In genomic region chr5:96294887-96295209, GRCh38 we compare ENCODE assay signal across 23 cellular contexts.
DNase-seq lines count a peak whose midpoint lies in the region; ATAC-seq, FAIRE-seq and TF ChIP-seq lines count a peak whose summit lies in the region.
"Had no signal": no experiment of that assay in that cellular context is flagged by ENCODE, and none has a peak within 500 bp of the region (broad histone marks: within the 10 kb centered on the region; RNA-seq: fewer than 3 reads in every experiment).

No MANE protein-coding gene starts in this region.

- H3K4me3 Mint-ChIP-seq in HFFc6 (peak overlapping the region; percentile 22; the same call in 1 of the 2 replicates), MCF 10A (ENCODE audit: unreplicated experiment) (no peak overlapping the region)
- H3K4me3 Mint-ChIP-seq: activated CD8-positive, alpha-beta T cell treated with anti-CD3 and anti-CD28 coated beads, Interleukin-2, amount 10 ng/mL, durations not matched to agents 7 days and 5 days; CD8-positive, alpha-beta memory T cell; neural progenitor cell; T-helper 1 cell treated with Interleukin-12 subunit alpha and Interleukin-12 subunit beta and Interleukin-4 antibody, amounts not matched to agents 30 μg/mL and 1 μg/mL, for 36 hours had no signal

- TF ChIP-seq RAD21 in HepG2 (CRISPR knock-in tag; IDR thresholded peaks at IDR 0.05) = no peak

- TF ChIP-seq CTCF in HFFc6 (IDR thresholded peaks at IDR 0.05) = no peak
- no peak for TF ChIP-seq CTCF in ascending aorta (IDR thresholded peaks at IDR 0.05)
- TF ChIP-seq CTCF in HepG2 (CRISPR knock-in tag; IDR thresholded peaks at IDR 0.05) = no peak
- TF ChIP-seq CTCF in MCF 10A (IDR thresholded peaks at IDR 0.05; ENCODE audit: unreplicated experiment) = no peak

- CTCF ChIA-PET in HepG2 (lab: Yijun Ruan, JAX; ENCODE audit: low intra/inter-chr PET ratio, low total read pairs) = no interaction called here
- CTCF ChIA-PET in MCF 10A (lab: Yijun Ruan, JAX) = interaction anchor here (0.7 to 0.9 kb wide), 2 partner anchors 10 to 41 kb away, joined by 3 to 5 read pairs; no protein-coding TSS in a partner anchor

- no peak overlapping the region for H3K4me2 ChIP-seq in HepG2 (ENCODE audit: low read depth, low read length)
- H3K4me2 ChIP-seq: neural progenitor cell had no signal

- 0 out of 2 replicates have a peak, but pooled peaks cover under 1% of the 10 kb centered on the region for H3K9me3 Mint-ChIP-seq in HFFc6
- H3K9me3 Mint-ChIP-seq in MCF 10A (ENCODE audit: unreplicated experiment) = peaks cover 5% of the 10 kb centered on the region

- H3K4me3 ChIP-seq in ascending aorta (no peak overlapping the region), HepG2 (replicated peaks in 1 of 3; ENCODE audit: insufficient read depth in 1 of 3, low read depth in 2 of 3, low read length in 3 of 3) (no peak overlapping the region), skeletal muscle tissue (ENCODE audit: low read length in 3 of 3) (no peak overlapping the region)
- H3K4me3 ChIP-seq: neural progenitor cell, SK-N-MC, transverse colon had no signal

- H4K20me1 ChIP-seq in HepG2 (ENCODE audit: insufficient read depth, low read length) = no peaks in the 10 kb centered on the region

- H3K27me3 ChIP-seq in ascending aorta (no peaks in the 10 kb centered on the region), HepG2 (ENCODE audit: control insufficient read depth in 1 of 2, insufficient read depth in 2 of 2, low read length in 2 of 2) (no peaks in the 10 kb centered on the region), skeletal muscle tissue (ENCODE audit: control insufficient read depth in 3 of 3, insufficient read depth in 3 of 3, low read length in 3 of 3) (no peaks in the 10 kb centered on the region)
- H3K27me3 ChIP-seq: foreskin keratinocyte, neural progenitor cell, transverse colon had no signal

- H3K79me2 ChIP-seq in HepG2 (ENCODE audit: insufficient read depth, low read length) = no peaks in the 10 kb centered on the region

- H3K27ac ChIP-seq in ascending aorta = peak overlapping the region; percentile 62 to 63
- peak overlapping the region; percentile 45 for H3K27ac ChIP-seq in HepG2 (ENCODE audit: extremely low read length, insufficient read depth, low read length)
- H3K27ac ChIP-seq in skeletal muscle tissue (ENCODE audit: low read depth, low read length) = peak overlapping the region; percentile 54
- H3K27ac ChIP-seq: foreskin keratinocyte, neural progenitor cell, SK-N-MC, transverse colon had no signal

- POLR2A ChIA-PET in HepG2 (lab: Yijun Ruan, JAX) (interaction anchor here (0.6 kb wide), 1 partner anchor 366 kb away, joined by 3 read pairs; no protein-coding TSS in a partner anchor), MCF 10A (lab: Yijun Ruan, JAX) (interaction anchor here (0.6 kb wide), 2 partner anchors 9 to 50 kb away, joined by 3 read pairs; no protein-coding TSS in a partner anchor)

- H3K36me3 ChIP-seq in ascending aorta = no peaks in the 10 kb centered on the region
- H3K36me3 ChIP-seq in HepG2 (replicated peaks in 1 of 2; ENCODE audit: control insufficient read depth in 1 of 2, insufficient read depth in 2 of 2, low read length in 2 of 2) = no peaks in the 10 kb centered on the region
- H3K36me3 ChIP-seq in skeletal muscle tissue (ENCODE audit: control insufficient read depth in 3 of 3, insufficient read depth in 3 of 3, low read length in 3 of 3) = no peaks in the 10 kb centered on the region
- H3K36me3 ChIP-seq: neural progenitor cell, transverse colon had no signal

- no peaks in the 10 kb centered on the region; the same call in none of the 2 replicates for H3K27me3 Mint-ChIP-seq in HFFc6 (ENCODE audit: insufficient read depth)
- H3K27me3 Mint-ChIP-seq in MCF 10A (ENCODE audit: insufficient read depth, unreplicated experiment) = no peaks in the 10 kb centered on the region

- no peak for FAIRE-seq in HepG2 (lab: Jason Lieb, UNC)

- H2AFZ ChIP-seq in HepG2 (ENCODE audit: low read length) = peak overlapping the region; percentile 0
- H2AFZ ChIP-seq: neural progenitor cell had no signal

- H3K36me3 Mint-ChIP-seq in HFFc6 (ENCODE audit: low read depth) (peaks cover 10% of the 10 kb centered on the region), MCF 10A (ENCODE audit: insufficient read depth, unreplicated experiment) (no peaks in the 10 kb centered on the region)
- H3K36me3 Mint-ChIP-seq: neural progenitor cell had no signal

- in situ Hi-C loops in HepG2 (cut with HindIII; ENCODE audit: extremely low pct_ligation_motif_present, low pct_unique_long_range_greater_than_20kb) = no loop called here

- H3K4me1 Mint-ChIP-seq in HFFc6 (ENCODE audit: low read depth) (peaks cover 72% of the 10 kb centered on the region), MCF 10A (ENCODE audit: insufficient read depth, unreplicated experiment) (peaks cover 33% of the 10 kb centered on the region)
- H3K4me1 Mint-ChIP-seq: CD8-positive, alpha-beta memory T cell had no signal

- no peaks in the 10 kb centered on the region for H3K9me3 ChIP-seq in ascending aorta
- no peaks in the 10 kb centered on the region for H3K9me3 ChIP-seq in HepG2 (ENCODE audit: low read length)
- no peaks in the 10 kb centered on the region for H3K9me3 ChIP-seq in skeletal muscle tissue (ENCODE audit: control insufficient read depth in 3 of 3, low read length in 3 of 3)
- H3K9me3 ChIP-seq: transverse colon had no signal

- intact Hi-C loops in ascending aorta (cut with DNase I) = loop anchor here (5.0 kb wide), 2 partner anchors 37 to 38 kb away; no protein-coding TSS in a partner anchor
- intact Hi-C loops in HepG2 (cut with micrococcal nuclease; ENCODE audit: unreplicated experiment) = loop anchor here (5.0 kb wide), 3 partner anchors 37 to 428 kb away; partner anchors contain the start of gene ELL2
- intact Hi-C loops in MCF 10A (cut with micrococcal nuclease) = no loop called here

- no peak for TF ChIP-seq POLR2A in HepG2 (IDR thresholded peaks at IDR 0.05; ENCODE audit: insufficient read depth in 1 of 2, low read depth in 2 of 2, low read length in 2 of 2)

- DNase-seq in HFFc6 (no peak), ascending aorta (ENCODE audit: low spot score in 2 of 2) (no peak), HepG2 (ENCODE audit: low spot score) (no peak), MCF 10A (ENCODE audit: unreplicated experiment) (no peak), GDM1 (lab: John Stamatoyannopoulos, UW) (no peak)
- DNase-seq: activated CD8-positive, alpha-beta T cell treated with anti-CD3 and anti-CD28 coated beads, Interleukin-2, amount 10 ng/mL, durations not matched to agents 7 days and 5 days; activated gamma-delta T cell; AML-193; CD8-positive, alpha-beta memory T cell; effector CD8-positive, alpha-beta T cell; erythroblast; foreskin keratinocyte; GOT3; islet precursor cell; NCI-H187; NCI-H526; stimulated activated naive CD8-positive, alpha-beta T cell treated with anti-CD3 and anti-CD28 coated beads, Interleukin-15, Interleukin-2, amounts not matched to agents 100 U/mL and 50 U/mL, for 24 hours; transverse colon had no signal

- TF ChIP-seq EP300 in HepG2 (IDR thresholded peaks at IDR 0.05; ENCODE audit: low read depth in 2 of 2, low read length in 2 of 2) = no peak
- no peak for TF ChIP-seq EP300 in HepG2 (CRISPR knock-in tag; IDR thresholded peaks at IDR 0.05; ENCODE audit: borderline replicate concordance)

- peaks cover 3 to 13% of the 10 kb centered on the region in 2 donors for H3K4me1 ChIP-seq in ascending aorta
- H3K4me1 ChIP-seq in HepG2 (ENCODE audit: insufficient read depth, low read length) = peaks cover 64% of the 10 kb centered on the region
- H3K4me1 ChIP-seq in skeletal muscle tissue (ENCODE audit: control insufficient read depth in 3 of 3, insufficient read depth in 3 of 3, low read length in 3 of 3) = peaks cover 2 to 11% (median 7%) of the 10 kb centered on the region in 3 donors
- H3K4me1 ChIP-seq: foreskin keratinocyte, neural progenitor cell, transverse colon had no signal

- H3K9ac ChIP-seq in HepG2 (ENCODE audit: insufficient read depth, low read depth, low read length) (no peak overlapping the region), skeletal muscle tissue (ENCODE audit: low read depth in 1 of 3, low read length in 3 of 3) (no peak overlapping the region)
- H3K9ac ChIP-seq: neural progenitor cell had no signal

- no TSS peak for BruUV-seq in HepG2 (replicated peaks; lab: Mats Ljungman, UMichigan)
- BruUV-seq in MCF 10A (replicated peaks; lab: Mats Ljungman, UMichigan) = no TSS peak

- peak overlapping the region; percentile 82 for H3K27ac Mint-ChIP-seq in HFFc6
- H3K27ac Mint-ChIP-seq in MCF 10A (ENCODE audit: low read depth, unreplicated experiment) = no peak overlapping the region
- H3K27ac Mint-ChIP-seq: activated CD8-positive, alpha-beta T cell treated with anti-CD3 and anti-CD28 coated beads, Interleukin-2, amount 10 ng/mL, durations not matched to agents 7 days and 5 days; CD8-positive, alpha-beta memory T cell; neural progenitor cell; T-helper 1 cell treated with Interleukin-12 subunit alpha and Interleukin-12 subunit beta and Interleukin-4 antibody, amounts not matched to agents 30 μg/mL and 1 μg/mL, for 36 hours had no signal

- no peak for ATAC-seq in HepG2
- no peak for ATAC-seq in GM21360 (IDR thresholded peaks at IDR 0.05; ENCODE audit: unreplicated experiment)
- ATAC-seq: activated CD8-positive, alpha-beta T cell treated with anti-CD3 and anti-CD28 coated beads, Interleukin-2, amount 10 ng/mL, durations not matched to agents 7 days and 5 days; foreskin keratinocyte; stimulated activated naive CD8-positive, alpha-beta T cell treated with anti-CD3 and anti-CD28 coated beads, Interleukin-15, Interleukin-2, amounts not matched to agents 100 U/mL and 50 U/mL, for 24 hours had no signal

TF ChIP-seq in HepG2, 621 proteins besides CTCF, POLR2A, EP300 and RAD21 (continues in another document):
- TF ChIP-seq, protein P1, sequence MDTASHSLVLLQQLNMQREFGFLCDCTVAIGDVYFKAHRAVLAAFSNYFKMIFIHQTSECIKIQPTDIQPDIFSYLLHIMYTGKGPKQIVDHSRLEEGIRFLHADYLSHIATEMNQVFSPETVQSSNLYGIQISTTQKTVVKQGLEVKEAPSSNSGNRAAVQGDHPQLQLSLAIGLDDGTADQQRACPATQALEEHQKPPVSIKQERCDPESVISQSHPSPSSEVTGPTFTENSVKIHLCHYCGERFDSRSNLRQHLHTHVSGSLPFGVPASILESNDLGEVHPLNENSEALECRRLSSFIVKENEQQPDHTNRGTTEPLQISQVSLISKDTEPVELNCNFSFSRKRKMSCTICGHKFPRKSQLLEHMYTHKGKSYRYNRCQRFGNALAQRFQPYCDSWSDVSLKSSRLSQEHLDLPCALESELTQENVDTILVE (CRISPR knock-in tag; IDR thresholded peaks at IDR 0.05) = no peak
- TF ChIP-seq SALL1 (CRISPR knock-in tag; IDR thresholded peaks at IDR 0.05) (no peak), ZNF580 (CRISPR knock-in tag; IDR thresholded peaks at IDR 0.05; ENCODE audit: borderline replicate concordance, low read depth) (no peak), ONECUT2 (CRISPR knock-in tag; IDR thresholded peaks at IDR 0.05) (no peak), KMT2B (CRISPR knock-in tag; IDR thresholded peaks at IDR 0.05) (no peak), ZSCAN25 (CRISPR knock-in tag; IDR thresholded peaks at IDR 0.05) (no peak)
